ENCODE assay signal across 24 cellular contexts in genomic region chr7:20012100-20012499, GRCh38.
"Had no signal": no experiment of that assay in that cellular context is flagged by ENCODE, and none has a peak within 500 bp of the region (broad histone marks: within the 10 kb centered on the region; RNA-seq: fewer than 3 reads in every experiment).

No MANE protein-coding gene starts in this region.

- H3K9me3 ChIP-seq: esophagus muscularis mucosa, gastrocnemius medialis, heart right ventricle, left lung, lower lobe of right lung had no signal

- H3K4me1 ChIP-seq: esophagus muscularis mucosa, gastrocnemius medialis, heart right ventricle, left lung, lower lobe of right lung had no signal

- DNase-seq: dermis blood vessel endothelial cell; dorsolateral prefrontal cortex; effector CD4-positive, alpha-beta T cell; effector memory CD4-positive, alpha-beta T cell; foreskin fibroblast; foreskin melanocyte; gastrocnemius medialis; glutamatergic neuron; head of caudate nucleus; heart right ventricle; hippocampal formation; left cardiac atrium; left lung; left ventricle myocardium superior; lower lobe of right lung; mesenchymal stem cell; midbrain; naive thymus-derived CD4-positive, alpha-beta T cell had no signal

- H3K4me3 ChIP-seq: coronary artery, dorsolateral prefrontal cortex, esophagus muscularis mucosa, gastrocnemius medialis, heart right ventricle, left lung, lower lobe of right lung had no signal

- ATAC-seq: gastrocnemius medialis; heart right ventricle; left cardiac atrium; left lung; left ventricle myocardium superior; lower lobe of right lung; naive thymus-derived CD4-positive, alpha-beta T cell had no signal

- FAIRE-seq: colon, endothelial cell of umbilical vein, islet of Langerhans, keratinocyte had no signal

- H3K36me3 ChIP-seq: esophagus muscularis mucosa, gastrocnemius medialis, heart right ventricle, left lung, lower lobe of right lung had no signal

- H3K27ac ChIP-seq: coronary artery, dorsolateral prefrontal cortex, esophagus muscularis mucosa, gastrocnemius medialis, heart right ventricle, left lung, lower lobe of right lung had no signal

- H3K27me3 ChIP-seq: dorsolateral prefrontal cortex, esophagus muscularis mucosa, gastrocnemius medialis, heart right ventricle, left lung had no signal
